9 cellular contexts compared by ENCODE assay signal in genomic region chr18:2997846-2998599, GRCh38. TPM values are rescaled to one million over a fixed set of nuclear protein-coding genes. Genes with fewer than 3 reads are reported as not detected.
A peak's percentile ranks its signal among the peaks of the same experiment; 100 is the strongest.
DNase-seq lines count a peak whose midpoint lies in the region; ATAC-seq and TF ChIP-seq lines count a peak whose summit lies in the region.
"Had no signal": no experiment of that assay in that cellular context is flagged by ENCODE, and none has a peak within 500 bp of the region (broad histone marks: within the 10 kb centered on the region; RNA-seq: fewer than 3 reads in every experiment).

No MANE protein-coding gene starts in this region.

- H3K36me3 ChIP-seq in Karpas-422 (ENCODE audit: insufficient read depth, low read length) (no peaks in the 10 kb centered on the region), adrenal gland (replicated peaks in 1 of 2) (no peaks in the 10 kb centered on the region)

- peak overlapping the region; percentile 45 for H3K4me2 ChIP-seq in Karpas-422 (ENCODE audit: low read depth, low read length, poor library complexity, severe bottlenecking)

- in situ Hi-C loops in GM13977 (cut with MboI; ENCODE audit: low pct_unique_long_range_greater_than_20kb, low sequenced_read_pairs, unreplicated experiment), result loop anchor here (10.0 kb wide), 1 partner anchor 147 kb away; no protein-coding TSS in a partner anchor

- H3K9me3 Mint-ChIP-seq in immature natural killer cell, result no peaks in the 10 kb centered on the region
- no peaks in the 10 kb centered on the region for H3K9me3 Mint-ChIP-seq in stimulated activated naive B cell treated with anti-CD40 and anti-IgM and Interleukin-4, amounts not matched to agents 10 μg/mL and 1 μg/mL and 100 μg/mL, for 72 hours

- peaks cover 17% of the 10 kb centered on the region for H4K20me1 ChIP-seq in Karpas-422 (ENCODE audit: insufficient read depth, low read depth, low read length)

- WGBS in adrenal gland, 4 donors, result 57 to 71% (median 62%) methylated on average over 4 of the region's 4 CpGs

- H3K27ac Mint-ChIP-seq in immature natural killer cell, result peak overlapping the region; percentile 32 to 88 (median 82)
- peak overlapping the region; percentile 16 for H3K27ac Mint-ChIP-seq in stimulated activated naive B cell treated with anti-CD40 and anti-IgM and Interleukin-4, amounts not matched to agents 10 μg/mL and 1 μg/mL and 100 μg/mL, for 72 hours

- H3K4me1 Mint-ChIP-seq in immature natural killer cell, result peaks cover 34 to 67% of the 10 kb centered on the region in 2 donors
- peaks cover 31 to 48% of the 10 kb centered on the region in 2 donors for H3K4me1 Mint-ChIP-seq in stimulated activated naive B cell treated with anti-CD40 and anti-IgM and Interleukin-4, amounts not matched to agents 10 μg/mL and 1 μg/mL and 100 μg/mL, for 72 hours

- H3K79me2 ChIP-seq in Karpas-422 (ENCODE audit: low read length), result no peaks in the 10 kb centered on the region

- H3K36me3 Mint-ChIP-seq in immature natural killer cell, result peaks cover 0 to 4% (median 4%) of the 10 kb centered on the region in 3 donors
- H3K36me3 Mint-ChIP-seq in stimulated activated naive B cell treated with anti-CD40 and anti-IgM and Interleukin-4, amounts not matched to agents 10 μg/mL and 1 μg/mL and 100 μg/mL, for 72 hours, result peaks cover 7 to 11% of the 10 kb centered on the region in 2 donors

- H3K9me2 ChIP-seq in Karpas-422 (replicated peaks; ENCODE audit: insufficient read depth, low read length), result no peaks in the 10 kb centered on the region

- H3K9me3 ChIP-seq in Karpas-422 (ENCODE audit: low read length) (no peaks in the 10 kb centered on the region), adrenal gland (replicated peaks in 1 of 3) (no peaks in the 10 kb centered on the region)

- ATAC-seq in stimulated activated naive B cell treated with anti-CD40 and anti-IgM and Interleukin-4, amounts not matched to agents 10 μg/mL and 1 μg/mL and 100 μg/mL, for 72 hours (replicated peaks), result no peak
- ATAC-seq in HG03342 (IDR thresholded peaks at IDR 0.05; ENCODE audit: unreplicated experiment) (no peak), GM19324 (IDR thresholded peaks at IDR 0.05; ENCODE audit: low FRiP score, unreplicated experiment) (no peak), HG02885 (IDR thresholded peaks at IDR 0.05; ENCODE audit: poor library complexity, unreplicated experiment) (no peak)

- intact Hi-C loops in adrenal gland (cut with DNase I), result no loop called here

- H3K27ac ChIP-seq in Karpas-422 (ENCODE audit: low read length) (no peak overlapping the region), adrenal gland (peak overlapping the region in 3 of 5 donors; percentile 18 to 65 (median 56))

- peak; percentile 45 for DNase-seq in Karpas-422
- DNase-seq in adrenal gland, result no peak
- no peak for DNase-seq in immature natural killer cell
- DNase-seq in stimulated activated naive B cell treated with anti-CD40 and anti-IgM and Interleukin-4, amounts not matched to agents 10 μg/mL and 1 μg/mL and 100 μg/mL, for 72 hours, result no peak
- no peak for DNase-seq in GM13977 (ENCODE audit: low spot score)
- DNase-seq: SIG-M5 had no signal

- H3K27me3 Mint-ChIP-seq in immature natural killer cell (ENCODE audit: low read depth in 3 of 3), result peaks cover 0 to 2% (median 0%) of the 10 kb centered on the region in 3 donors
- no peaks in the 10 kb centered on the region for H3K27me3 Mint-ChIP-seq in stimulated activated naive B cell treated with anti-CD40 and anti-IgM and Interleukin-4, amounts not matched to agents 10 μg/mL and 1 μg/mL and 100 μg/mL, for 72 hours

- no peak overlapping the region for H2AFZ ChIP-seq in Karpas-422 (ENCODE audit: low read length)

- H3K4me3 Mint-ChIP-seq in immature natural killer cell, result peak overlapping the region; percentile 8 to 70 (median 32)
- no peak overlapping the region for H3K4me3 Mint-ChIP-seq in stimulated activated naive B cell treated with anti-CD40 and anti-IgM and Interleukin-4, amounts not matched to agents 10 μg/mL and 1 μg/mL and 100 μg/mL, for 72 hours

- H3K9ac ChIP-seq in Karpas-422 (ENCODE audit: low read length), result peak overlapping the region; percentile 2; the same call in 1 of the 2 replicates

- no peak for TF ChIP-seq CTCF in adrenal gland (IDR thresholded peaks at IDR 0.05)
- TF ChIP-seq CTCF in GM13977 (IDR thresholded peaks at IDR 0.05; ENCODE audit: extremely low read depth, insufficient read depth, missing control alignments), result no peak

- H3K4me3 ChIP-seq in Karpas-422 (ENCODE audit: low read length), result no peak overlapping the region
- no peak overlapping the region for H3K4me3 ChIP-seq in adrenal gland

- H3K4me1 ChIP-seq in Karpas-422 (ENCODE audit: low read length) (peaks cover 18% of the 10 kb centered on the region), adrenal gland (replicated peaks in 1 of 2) (peaks cover 0 to 26% of the 10 kb centered on the region in 2 donors)

- TF ChIP-seq POLR2A in adrenal gland (IDR thresholded peaks at IDR 0.05), result no peak

- H3K27me3 ChIP-seq in Karpas-422 (ENCODE audit: low read length) (no peaks in the 10 kb centered on the region), adrenal gland (no peaks in the 10 kb centered on the region)

RNA-seq across cellular contexts. Expression of gene LPIN2, which starts 14.9 kb away (rescaled TPM):
- total RNA-seq in Karpas-422 (2014; rRNA removed; shearing (Covaris generic); ENCODE audit: low replicate concordance), result 8.5 and 13.7 TPM in 2 replicates
- total RNA-seq in adrenal gland, result 10 to 100 TPM; 22.9 to 48.6 (median 31.1) TPM
- polyA plus RNA-seq in adrenal gland (10 to 100 TPM in 1 of 3 donors, 1 to 10 TPM in 2; 5.2 to 19.6 (median 6.6) TPM), immature natural killer cell (10 to 100 TPM; 17.3 to 80.1 (median 31.0) TPM)

Comparison
In these comparisons a context has a peak if more than half of its experiments do, and no peak if none do; other contexts are left out.
1. H3K4me3 Mint-ChIP-seq: peak in immature natural killer cell (5 of 5); none in stimulated activated naive B cell treated with anti-CD40 and anti-IgM and Interleukin-4, amounts not matched to agents 10 μg/mL and 1 μg/mL and 100 μg/mL, for 72 hours (0 of 2).